ENCODE assay signal across 33 cellular contexts in the genomic region with DNA sequence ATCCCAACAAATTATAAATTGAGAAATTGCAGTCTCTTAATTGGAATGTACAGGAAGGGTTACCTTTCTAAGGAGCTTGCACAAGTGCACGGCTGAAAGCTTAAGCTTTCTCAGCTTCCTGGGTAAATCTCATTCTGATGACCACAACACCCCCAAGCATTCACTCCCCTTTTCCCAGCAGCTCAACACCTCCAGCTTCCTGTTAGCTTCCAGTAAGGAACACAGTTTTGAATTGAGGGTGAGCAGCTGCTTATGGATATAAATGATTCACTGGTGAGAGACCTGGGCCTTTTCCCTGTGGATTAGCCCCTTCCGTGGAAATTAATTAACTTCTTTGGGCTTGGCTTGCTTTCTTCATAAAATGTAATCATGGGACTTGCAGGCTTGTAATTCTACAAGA.
A peak's percentile ranks its signal among the peaks of the same experiment; 100 is the strongest.
DNase-seq lines count a peak whose midpoint lies in the region; ATAC-seq, FAIRE-seq and TF ChIP-seq lines count a peak whose summit lies in the region.
"Had no signal": no experiment of that assay in that cellular context is flagged by ENCODE, and none has a peak within 500 bp of the region (broad histone marks: within the 10 kb centered on the region; RNA-seq: fewer than 3 reads in every experiment).

No MANE protein-coding gene starts in this region.

- H3K23ac ChIP-seq in H1 (ENCODE audit: insufficient read length) (no peak overlapping the region), mesendoderm (ENCODE audit: low read length) (no peak overlapping the region)

- H2BK20ac ChIP-seq in H1 (ENCODE audit: low read length), result no peak overlapping the region

- H3K14ac ChIP-seq in H1 (ENCODE audit: insufficient read length), result no peak overlapping the region

- TF ChIP-seq CTCF in H1 (IDR thresholded peaks at IDR 0.05; ENCODE audit: control extremely low read depth in 1 of 3, insufficient read depth in 1 of 3, low read depth in 1 of 3, low read length in 3 of 3) (no peak), WTC11 (IDR thresholded peaks at IDR 0.05) (no peak), GM10266 (IDR thresholded peaks at IDR 0.05; ENCODE audit: control insufficient read depth, insufficient read depth, low read depth, missing control alignments) (no peak)

- peaks cover 38% of the 10 kb centered on the region for H3K9me3 Mint-ChIP-seq in WTC11

- H2BK15ac ChIP-seq in H1 (ENCODE audit: low read length) (no peak overlapping the region), mesendoderm (replicated peaks; ENCODE audit: low read depth) (no peak overlapping the region)

- DNase-seq in GM03348 (ENCODE audit: low spot score) (peak; percentile 17), SJCRH30 (peak; percentile 36 to 74), H1 (ENCODE audit: low read depth in 1 of 2, low spot score in 2 of 2) (no peak), mesendoderm (no peak), WTC11 (ENCODE audit: low spot score) (no peak), NCI-H2196 treated with DMSO at 0.1 percent for 48 hours (lab: John Stamatoyannopoulos, UW; ENCODE audit: unreplicated experiment) (no peak), AG20443 (ENCODE audit: low spot score) (no peak), GM10266 (ENCODE audit: extremely low spot score) (no peak)
- DNase-seq: activated CD4-positive, alpha-beta T cell treated with anti-CD3 and anti-CD28 coated beads, Interleukin-2, amount 50 U/mL, for 48 hours; activated gamma-delta T cell treated with Interleukin-2 at 50 U/mL for 16 hours; activated naive CD8-positive, alpha-beta T cell treated with anti-CD3 and anti-CD28 coated beads, Interleukin-2, amount 10 ng/mL, durations not matched to agents 7 days and 5 days; activated T-cell treated with anti-CD3 and anti-CD28 coated beads, Interleukin-2, amount 50 U/mL, for 48 hours; cerebellar nuclear complex; DMS153; dorsolateral prefrontal cortex; hypothalamus; left lung; NCI-H1048; NCI-H1694; NCI-H524 treated with DMSO at 0.1 percent for 48 hours; NK-92 treated with Interleukin-12 subunit alpha and Interleukin-12 subunit beta, amount 100 ng/mL, for 24 hours; SK-N-SH; stimulated activated CD4-positive, alpha-beta T cell treated with anti-CD3 and anti-CD28 coated beads, Interleukin-4, amount 100 ng/mL, for 1 hour; tibial artery had no signal

- no peak overlapping the region for H4K91ac ChIP-seq in H1 (replicated peaks; ENCODE audit: insufficient read length, low read length)

- H3K4ac ChIP-seq in H1 (replicated peaks; ENCODE audit: insufficient read length, low read depth, low read length) (no peak overlapping the region), mesendoderm (ENCODE audit: low read depth, low read length) (no peak overlapping the region)

- no peak overlapping the region for H3K4me2 ChIP-seq in H1 (ENCODE audit: insufficient read depth in 1 of 2, low read depth in 2 of 2, low read length in 2 of 2)
- H3K4me2 ChIP-seq in mesendoderm (ENCODE audit: low read length), result no peak overlapping the region
- H3K4me2 ChIP-seq: SK-N-SH had no signal

- H2BK12ac ChIP-seq in H1 (ENCODE audit: low read depth, low read length), result no peak overlapping the region

- peaks cover 9% of the 10 kb centered on the region for H3K4me1 ChIP-seq in SJCRH30
- no peaks in the 10 kb centered on the region for H3K4me1 ChIP-seq in H1 (replicated peaks in 1 of 4; ENCODE audit: control insufficient read depth in 3 of 4, insufficient read depth in 4 of 4, low read length in 3 of 4)
- H3K4me1 ChIP-seq in mesendoderm (ENCODE audit: control insufficient read depth, low read depth, low read length), result no peaks in the 10 kb centered on the region
- H3K4me1 ChIP-seq: gastroesophageal sphincter, left lung, tibial artery, vagina had no signal

- TF ChIP-seq POLR2A in H1 (IDR thresholded peaks at IDR 0.05; ENCODE audit: control extremely low read depth in 1 of 2, low read depth in 2 of 2, low read length in 2 of 2), result no peak

- no peak overlapping the region for H4K8ac ChIP-seq in H1 (ENCODE audit: extremely low read depth, insufficient read depth, low read length)
- no peak overlapping the region for H4K8ac ChIP-seq in mesendoderm (ENCODE audit: low read depth, low read length)

- H3K4me3 Mint-ChIP-seq in WTC11, result no peak overlapping the region
- H3K4me3 Mint-ChIP-seq: activated naive CD8-positive, alpha-beta T cell treated with anti-CD3 and anti-CD28 coated beads, Interleukin-2, amount 10 ng/mL, durations not matched to agents 7 days and 5 days; B cell; IgD-negative memory B cell had no signal

- H3K79me1 ChIP-seq in H1 (ENCODE audit: low read depth, low read length) (no peaks in the 10 kb centered on the region), mesendoderm (ENCODE audit: low read length) (no peaks in the 10 kb centered on the region)

- no peaks in the 10 kb centered on the region for H3K23me2 ChIP-seq in H1 (ENCODE audit: low read depth, low read length)

- H4K5ac ChIP-seq in H1 (ENCODE audit: insufficient read length, low read depth, low read length) (no peak overlapping the region), mesendoderm (ENCODE audit: low read length) (no peak overlapping the region)

- no peak for TF ChIP-seq EP300 in H1 (IDR thresholded peaks at IDR 0.05; ENCODE audit: borderline replicate concordance in 1 of 2, low read depth in 2 of 2, low read length in 2 of 2)

- H2BK120ac ChIP-seq in H1 (replicated peaks; ENCODE audit: low read depth, low read length) (peak overlapping the region; percentile 57), mesendoderm (ENCODE audit: low read depth, low read length) (peak overlapping the region; percentile 79)

- H3K56ac ChIP-seq in H1 (replicated peaks; ENCODE audit: insufficient read length, low read depth, low read length) (no peak overlapping the region), mesendoderm (ENCODE audit: low read length) (no peak overlapping the region)

- H3K4me1 Mint-ChIP-seq in WTC11, result no peaks in the 10 kb centered on the region
- H3K4me1 Mint-ChIP-seq: B cell, IgD-negative memory B cell had no signal

- FAIRE-seq in H1 (lab: Jason Lieb, UNC), result no peak
- FAIRE-seq: endometrium, TTC549 had no signal

- H3K36me3 ChIP-seq in SJCRH30, result no peaks in the 10 kb centered on the region
- peaks cover 0 to 5% (median 2%) of the 10 kb centered on the region in 4 experiments; a peak in 2 of 8 replicates for H3K36me3 ChIP-seq in H1 (ENCODE audit: control insufficient read depth in 2 of 4, insufficient read depth in 4 of 4, low read length in 3 of 4)
- no peaks in the 10 kb centered on the region for H3K36me3 ChIP-seq in mesendoderm (ENCODE audit: control insufficient read depth, insufficient read depth, low read length)
- H3K36me3 ChIP-seq: gastroesophageal sphincter, left lung, tibial artery, vagina had no signal

- no peak for TF ChIP-seq RAD21 in H1 (IDR thresholded peaks at IDR 0.05 in 1 of 2, conservative IDR thresholded peaks at IDR 0.05 in 1 of 2; ENCODE audit: low read depth in 2 of 2, low read length in 2 of 2)

- H3K27me3 ChIP-seq in SJCRH30 (no peaks in the 10 kb centered on the region), H1 (replicated peaks in 1 of 4; ENCODE audit: control insufficient read depth in 3 of 4, extremely low read depth in 1 of 4, insufficient read depth in 3 of 4, low read length in 3 of 4) (no peaks in the 10 kb centered on the region), mesendoderm (ENCODE audit: insufficient read depth, low read length, poor library complexity) (no peaks in the 10 kb centered on the region)
- H3K27me3 ChIP-seq: gastroesophageal sphincter, left lung, tibial artery, vagina had no signal

- H3K79me2 ChIP-seq in H1 (ENCODE audit: control insufficient read depth in 1 of 2, insufficient read depth in 2 of 2, low read length in 2 of 2) (no peaks in the 10 kb centered on the region), mesendoderm (ENCODE audit: control insufficient read depth, insufficient read depth, low read length) (no peaks in the 10 kb centered on the region)

- H3K27me3 Mint-ChIP-seq in WTC11 (ENCODE audit: low read depth), result peaks cover 16% of the 10 kb centered on the region
- H3K27me3 Mint-ChIP-seq: progenitor cell of endocrine pancreas had no signal

- H3K18ac ChIP-seq in H1 (ENCODE audit: extremely low read depth, low read length), result 0 out of 2 replicates have a peak overlapping the region, but pooled peaks have one; percentile 9
- peak overlapping the region; percentile 62 for H3K18ac ChIP-seq in mesendoderm (ENCODE audit: low read length)

- H2BK5ac ChIP-seq in H1 (ENCODE audit: low read depth, low read length) (no peak overlapping the region), mesendoderm (ENCODE audit: low read length) (no peak overlapping the region)

- H2AK5ac ChIP-seq in H1 (ENCODE audit: low read depth, low read length), result no peak overlapping the region
- no peak overlapping the region for H2AK5ac ChIP-seq in mesendoderm (ENCODE audit: low read length)

- WGBS in H1 (ENCODE audit: extremely low coverage in 1 of 2, insufficient coverage in 1 of 2, insufficient read length in 1 of 2, insufficient replicate concordance in 2 of 2, low coverage in 1 of 2, low lambda C conversion rate in 2 of 2, missing lambda C conversion rate in 1 of 2), 2 experiments, result 95% methylated on average over 2 of the region's 2 CpGs; no CpG with 5 or more reads in 1 of the 2 experiments
- WGBS in mesendoderm (ENCODE audit: extremely low coverage, insufficient coverage, low lambda C conversion rate), result no CpG with 5 or more reads among the region's 2 CpGs

- H3K4me3 ChIP-seq in SJCRH30 (no peak overlapping the region), H1 (ENCODE audit: extremely low read depth in 1 of 4, insufficient read depth in 2 of 4, low read depth in 3 of 4, low read length in 4 of 4) (no peak overlapping the region), mesendoderm (ENCODE audit: low read length) (no peak overlapping the region)
- H3K4me3 ChIP-seq: dorsolateral prefrontal cortex, gastroesophageal sphincter, left lung, tibial artery, vagina had no signal

- CTCF ChIA-PET in H1 (lab: Charles Lee; ENCODE audit: partially characterized antibody) (interaction anchor here (0.5 to 3.3 kb wide), 11 partner anchors 9 to 292 kb away, joined by 3 to 20 read pairs (median 4); no protein-coding TSS in a partner anchor), WTC11 (lab: Charles Lee) (interaction anchor here (0.6 to 1.1 kb wide), 4 partner anchors 10 to 1528 kb away, joined by 3 to 4 read pairs (median 3); no protein-coding TSS in a partner anchor)

- no peak overlapping the region for H3K27ac ChIP-seq in SJCRH30
- no peak overlapping the region for H3K27ac ChIP-seq in H1 (ENCODE audit: low read depth, low read length)
- no peak overlapping the region for H3K27ac ChIP-seq in mesendoderm (ENCODE audit: low read depth, low read length)
- H3K27ac ChIP-seq: dorsolateral prefrontal cortex, gastroesophageal sphincter, left lung, tibial artery, vagina had no signal

- POLR2A ChIA-PET in H1 (lab: Charles Lee; ENCODE audit: partially characterized antibody), result interaction anchor here (0.9 kb wide), 1 partner anchor 260 kb away, joined by 3 read pairs; a partner anchor contains a TSS
- POLR2A ChIA-PET in WTC11 (lab: Charles Lee), result no interaction called here

- no peak overlapping the region for H2AFZ ChIP-seq in H1 (ENCODE audit: low read length)

- H3K9me3 ChIP-seq in SJCRH30 (replicated peaks) (no peaks in the 10 kb centered on the region), H1 (ENCODE audit: insufficient read depth in 2 of 2, low read depth in 1 of 2, low read length in 1 of 2) (peaks cover 9 to 12% of the 10 kb centered on the region in 2 experiments; a peak in 3 of 4 replicates)
- H3K9me3 ChIP-seq: left lung, SK-N-SH, tibial artery, vagina had no signal

- H3K9ac ChIP-seq in H1 (replicated peaks in 1 of 4; ENCODE audit: extremely low read depth in 1 of 4, low read depth in 3 of 4, low read length in 3 of 4), result no peak overlapping the region
- H3K9ac ChIP-seq in mesendoderm (ENCODE audit: low read length), result no peak overlapping the region
- H3K9ac ChIP-seq: SK-N-SH had no signal

- H3K27ac Mint-ChIP-seq in WTC11, result no peak overlapping the region
- H3K27ac Mint-ChIP-seq: activated naive CD8-positive, alpha-beta T cell treated with anti-CD3 and anti-CD28 coated beads, Interleukin-2, amount 10 ng/mL, durations not matched to agents 7 days and 5 days; B cell; IgD-negative memory B cell; progenitor cell of endocrine pancreas had no signal

- no peaks in the 10 kb centered on the region for H4K20me1 ChIP-seq in H1 (replicated peaks in 1 of 2; ENCODE audit: control insufficient read depth in 1 of 2, insufficient read depth in 2 of 2, low read length in 2 of 2)

- ATAC-seq in WTC11, result no peak
- ATAC-seq: activated CD4-positive, CD25-positive, alpha-beta regulatory T cell treated with anti-CD3 and anti-CD28 coated beads, Interleukin-2, amount 50 U/mL, for 24 hours; gastroesophageal sphincter; left lung; sciatic nerve had no signal

- peaks cover 23% of the 10 kb centered on the region for H3K36me3 Mint-ChIP-seq in WTC11
- H3K36me3 Mint-ChIP-seq: IgD-negative memory B cell had no signal

Comparison
In these comparisons a context has a peak if more than half of its experiments do, and no peak if none do; other contexts are left out.
1. DNase-seq: peak in GM03348 (single experiment) and SJCRH30 (2 of 2); none in H1 (0 of 2), mesendoderm (single experiment), WTC11 (single experiment), NCI-H2196 treated with DMSO at 0.1 percent for 48 hours (single experiment), AG20443 (single experiment) and GM10266 (single experiment).